Comparison of ENCODE assay signal across 16 cellular contexts in genomic region chr10:71339796-71340589, GRCh38. TPM values are rescaled to one million over a fixed set of nuclear protein-coding genes. Genes with fewer than 3 reads are reported as not detected.
DNase-seq lines count a peak whose midpoint lies in the region; ATAC-seq, FAIRE-seq and TF ChIP-seq lines count a peak whose summit lies in the region.
"Had no signal": no experiment of that assay in that cellular context is flagged by ENCODE, and none has a peak within 500 bp of the region (broad histone marks: within the 10 kb centered on the region; RNA-seq: fewer than 3 reads in every experiment).

No MANE protein-coding gene starts in this region.

- H3K27me3 ChIP-seq in colonic mucosa (no peaks in the 10 kb centered on the region), pancreas (no peaks in the 10 kb centered on the region)
- H3K27me3 ChIP-seq: gastrocnemius medialis had no signal

- intact Hi-C loops in colonic mucosa (cut with DNase I) (no loop called here), pancreas (cut with DNase I) (no loop called here)

- H3K27ac ChIP-seq in colonic mucosa (no peak overlapping the region), pancreas (no peak overlapping the region)
- H3K27ac ChIP-seq: gastrocnemius medialis had no signal

- WGBS in pancreas, 2 donors: 88 to 91% methylated on average over 10 of the region's 10 CpGs

- ATAC-seq in pancreas (peak in 3 of 4 donors; percentile 23 to 46 (median 32)), HG03439 (IDR thresholded peaks at IDR 0.05; ENCODE audit: unreplicated experiment) (no peak), HG03442 (IDR thresholded peaks at IDR 0.05; ENCODE audit: unreplicated experiment) (no peak)
- ATAC-seq: gastrocnemius medialis; stimulated activated naive CD8-positive, alpha-beta T cell treated with anti-CD3 and anti-CD28 coated beads, Interleukin-15, Interleukin-2, amounts not matched to agents 100 U/mL and 50 U/mL, for 24 hours had no signal

- no peaks in the 10 kb centered on the region for H3K36me3 ChIP-seq in colonic mucosa
- H3K36me3 ChIP-seq in pancreas: no peaks in the 10 kb centered on the region
- H3K36me3 ChIP-seq: gastrocnemius medialis had no signal

- no peak for FAIRE-seq in pancreas (lab: Jason Lieb, UNC)
- FAIRE-seq: G401.6 had no signal

- H3K9ac ChIP-seq in colonic mucosa (ENCODE audit: low read depth in 2 of 2, low read length in 2 of 2): peak overlapping the region in 1 of 2 donors; percentile 9

- peaks cover 16% of the 10 kb centered on the region for H3K4me1 ChIP-seq in colonic mucosa
- no peaks in the 10 kb centered on the region for H3K4me1 ChIP-seq in pancreas
- H3K4me1 ChIP-seq: gastrocnemius medialis had no signal

- no peak overlapping the region for H3K4me3 ChIP-seq in colonic mucosa
- no peak overlapping the region for H3K4me3 ChIP-seq in pancreas
- H3K4me3 ChIP-seq: gastrocnemius medialis had no signal

- TF ChIP-seq CTCF in colonic mucosa (IDR thresholded peaks at IDR 0.05): no peak
- TF ChIP-seq CTCF in pancreas (IDR thresholded peaks at IDR 0.05): no peak

- H3K9me3 ChIP-seq in colonic mucosa (no peaks in the 10 kb centered on the region), pancreas (no peaks in the 10 kb centered on the region)
- H3K9me3 ChIP-seq: gastrocnemius medialis had no signal

- DNase-seq in ELR (ENCODE audit: low read depth) (peak; percentile 51), NCI-H146 (lab: John Stamatoyannopoulos, UW) (peak; percentile 76), colonic mucosa (peak; percentile 60), pancreas (no peak), NCI-H2196 treated with DMSO at 0.1 percent for 48 hours (lab: John Stamatoyannopoulos, UW; ENCODE audit: unreplicated experiment) (no peak), NCI-H2171 (lab: John Stamatoyannopoulos, UW) (no peak)
- DNase-seq: activated CD4-positive, alpha-beta T cell treated with anti-CD3 and anti-CD28 coated beads for 1 hour; activated T-cell treated with anti-CD3 and anti-CD28 coated beads, Interleukin-2, amount 50 U/mL, for 1 hour; amniotic stem cell; gastrocnemius medialis; NCI-H2081; stimulated activated naive CD8-positive, alpha-beta T cell treated with anti-CD3 and anti-CD28 coated beads, Interleukin-15, Interleukin-2, amounts not matched to agents 100 U/mL and 50 U/mL, for 24 hours; T-helper 1 cell had no signal

RNA-seq across cellular contexts. Expression of gene SLC29A3, which starts 20.9 kb away (rescaled TPM):
- total RNA-seq in colonic mucosa (1 to 10 TPM; 3.8 to 6.5 TPM), pancreas (1 to 10 TPM; 2.2 to 7.0 (median 3.6) TPM)
- 1 to 10 TPM; 2.4 to 2.8 TPM for polyA plus RNA-seq in pancreas

RNA-seq across cellular contexts. Expression of gene CDH23, which starts 56.7 kb away (rescaled TPM):
- total RNA-seq in colonic mucosa: 1 to 10 TPM; 1.4 to 1.6 TPM
- total RNA-seq in pancreas: 10 to 100 TPM in 2 of 6 donors, 1 to 10 TPM in 4; 3.4 to 18.7 (median 8.4) TPM
- polyA plus RNA-seq in pancreas: 10 to 100 TPM; 19.5 to 64.6 TPM

Comparison
In these comparisons a context has a peak if more than half of its experiments do, and no peak if none do; other contexts are left out.
1. DNase-seq: peak in ELR (single experiment), NCI-H146 (single experiment) and colonic mucosa (single experiment); none in pancreas (0 of 6), NCI-H2196 treated with DMSO at 0.1 percent for 48 hours (single experiment) and NCI-H2171 (single experiment).
2. ATAC-seq: peak in pancreas (3 of 4); none in HG03439 (single experiment) and HG03442 (single experiment).